ENCODE assay signal across 23 cellular contexts in genomic region chr11:86499723-86500129, GRCh38.
DNase-seq lines count a peak whose midpoint lies in the region; ATAC-seq, FAIRE-seq and TF ChIP-seq lines count a peak whose summit lies in the region.
"Had no signal": no experiment of that assay in that cellular context is flagged by ENCODE, and none has a peak within 500 bp of the region (broad histone marks: within the 10 kb centered on the region; RNA-seq: fewer than 3 reads in every experiment).

No MANE protein-coding gene starts in this region.

- H3K36me3 Mint-ChIP-seq in endodermal cell (ENCODE audit: low read depth) = no peaks in the 10 kb centered on the region
- H3K36me3 Mint-ChIP-seq: activated naive CD8-positive, alpha-beta T cell treated with anti-CD3 and anti-CD28 coated beads for 36 hours had no signal

- WGBS in endodermal cell (ENCODE audit: insufficient coverage in 1 of 2, insufficient read length in 1 of 2), 2 experiments = 69 to 94% methylated on average over 3 to 4 of the region's 4 CpGs
- 21% methylated on average over 4 of the region's 4 CpGs for WGBS in pancreas, 2 donors

- no peak overlapping the region for H3K4me3 Mint-ChIP-seq in endodermal cell
- H3K4me3 Mint-ChIP-seq: activated CD4-positive, alpha-beta T cell treated with anti-CD3 and anti-CD28 coated beads, Interleukin-2, amount 10 ng/mL, durations not matched to agents 7 days and 5 days; activated naive CD8-positive, alpha-beta T cell treated with anti-CD3 and anti-CD28 coated beads for 36 hours; GM23338; nephron progenitor cell had no signal

- no peaks in the 10 kb centered on the region for H3K27me3 Mint-ChIP-seq in endodermal cell (ENCODE audit: insufficient read depth)
- H3K27me3 Mint-ChIP-seq: activated CD4-positive, alpha-beta T cell treated with anti-CD3 and anti-CD28 coated beads, Interleukin-2, amount 10 ng/mL, durations not matched to agents 7 days and 5 days had no signal

- peaks cover 8% of the 10 kb centered on the region for H3K4me1 ChIP-seq in endodermal cell (ENCODE audit: control insufficient read depth, insufficient read depth, low read length)
- peaks cover 0 to 9% (median 3%) of the 10 kb centered on the region in 3 donors for H3K4me1 ChIP-seq in pancreas

- H3K9me3 ChIP-seq in endodermal cell (ENCODE audit: control insufficient read depth, low read length) (no peaks in the 10 kb centered on the region), pancreas (no peaks in the 10 kb centered on the region)
- H3K9me3 ChIP-seq: esophagus squamous epithelium, gastroesophageal sphincter, MG63 had no signal

- peak; percentile 29 for DNase-seq in SIG-M5 treated with dmso at 0.1 percent for 504 hours (lab: John Stamatoyannopoulos, UW; ENCODE audit: unreplicated experiment)
- DNase-seq in SIG-M5 (lab: John Stamatoyannopoulos, UW) = no peak
- peak; percentile 28 for DNase-seq in NCI-H2196 treated with DMSO at 0.1 percent for 48 hours (lab: John Stamatoyannopoulos, UW; ENCODE audit: unreplicated experiment)
- DNase-seq in endodermal cell = no peak
- peak in 2 of 6 donors; percentile 9 to 54 for DNase-seq in pancreas
- no peak for DNase-seq in amniotic stem cell (lab: John Stamatoyannopoulos, UW)
- no peak for DNase-seq in activated CD8-positive, alpha-beta memory T cell treated with anti-CD3 and anti-CD28 coated beads for 24 hours
- DNase-seq in SW 1271 (lab: John Stamatoyannopoulos, UW) = no peak
- DNase-seq: activated CD4-positive, alpha-beta T cell treated with anti-CD3 and anti-CD28 coated beads, Interleukin-2, amount 10 ng/mL, durations not matched to agents 7 days and 5 days; activated CD8-positive, alpha-beta memory T cell treated with anti-CD3 and anti-CD28 coated beads, Interleukin-2, amount 50 U/mL, for 4 hours; activated naive CD8-positive, alpha-beta T cell treated with anti-CD3 and anti-CD28 coated beads for 36 hours; COR-L47; effector memory CD4-positive, alpha-beta T cell; esophagus squamous epithelium; MG63; midbrain; NCI-H2107; nephron progenitor cell; posterior cingulate gyrus; SJCRH30 had no signal

- H3K4me3 ChIP-seq in endodermal cell (ENCODE audit: low read length) (peak overlapping the region; percentile 15), pancreas (no peak overlapping the region)
- H3K4me3 ChIP-seq: esophagus squamous epithelium, gastroesophageal sphincter, GM23338, MG63, SJCRH30 had no signal

- H3K27ac Mint-ChIP-seq in endodermal cell = no peak overlapping the region
- H3K27ac Mint-ChIP-seq: activated CD4-positive, alpha-beta T cell treated with anti-CD3 and anti-CD28 coated beads, Interleukin-2, amount 10 ng/mL, durations not matched to agents 7 days and 5 days; activated naive CD8-positive, alpha-beta T cell treated with anti-CD3 and anti-CD28 coated beads for 36 hours; activated T-helper 2 cell treated with anti-CD3 and anti-CD28 coated beads, Interferon-gamma antibody, Interleukin-2, Interleukin-4, amounts not matched to agents 10 μg/mL and 5 μg/mL and 100 μg/mL, durations not matched to agents 14 hours and 24 hours and 36 hours; GM23338; nephron progenitor cell had no signal

- H3K27ac ChIP-seq in endodermal cell (ENCODE audit: low read depth, low read length) (no peak overlapping the region), pancreas (no peak overlapping the region)
- H3K27ac ChIP-seq: esophagus squamous epithelium, gastroesophageal sphincter, SJCRH30 had no signal

- no peaks in the 10 kb centered on the region for H3K9me3 Mint-ChIP-seq in endodermal cell
- H3K9me3 Mint-ChIP-seq: activated CD4-positive, alpha-beta T cell treated with anti-CD3 and anti-CD28 coated beads, Interleukin-2, amount 10 ng/mL, durations not matched to agents 7 days and 5 days; activated naive CD8-positive, alpha-beta T cell treated with anti-CD3 and anti-CD28 coated beads for 36 hours; activated T-helper 2 cell treated with anti-CD3 and anti-CD28 coated beads, Interferon-gamma antibody, Interleukin-2, Interleukin-4, amounts not matched to agents 10 μg/mL and 5 μg/mL and 100 μg/mL, durations not matched to agents 14 hours and 24 hours and 36 hours; GM23338; nephron progenitor cell had no signal

- H3K36me3 ChIP-seq in endodermal cell (ENCODE audit: control insufficient read depth, insufficient read depth, low read length) (no peaks in the 10 kb centered on the region), pancreas (no peaks in the 10 kb centered on the region)
- H3K36me3 ChIP-seq: MG63, SJCRH30 had no signal

- intact Hi-C loops in pancreas (cut with DNase I) = no loop called here

- H3K9ac ChIP-seq in endodermal cell (ENCODE audit: extremely low read depth, low read length, poor library complexity, severe bottlenecking) = no peak overlapping the region

- TF ChIP-seq CTCF in endodermal cell (conservative IDR thresholded peaks at IDR 0.05) = no peak
- TF ChIP-seq CTCF in pancreas (IDR thresholded peaks at IDR 0.05) = no peak

- peak; percentile 71 to 89 (median 78) for ATAC-seq in pancreas
- ATAC-seq: gastroesophageal sphincter, GM23338 had no signal

- H3K27me3 ChIP-seq in endodermal cell (ENCODE audit: control insufficient read depth, insufficient read depth, low read length, poor library complexity, severe bottlenecking) (no peaks in the 10 kb centered on the region), pancreas (no peaks in the 10 kb centered on the region)
- H3K27me3 ChIP-seq: esophagus squamous epithelium, gastroesophageal sphincter, MG63, SJCRH30 had no signal

- peaks cover 4% of the 10 kb centered on the region for H3K4me1 Mint-ChIP-seq in endodermal cell

- FAIRE-seq in pancreas (lab: Jason Lieb, UNC) = no peak

Comparison
In these comparisons a context has a peak if more than half of its experiments do, and no peak if none do; other contexts are left out.
1. DNase-seq: peak in SIG-M5 treated with dmso at 0.1 percent for 504 hours (single experiment) and NCI-H2196 treated with DMSO at 0.1 percent for 48 hours (single experiment); none in SIG-M5 (single experiment), endodermal cell (single experiment), amniotic stem cell (single experiment), activated CD8-positive, alpha-beta memory T cell treated with anti-CD3 and anti-CD28 coated beads for 24 hours (single experiment) and SW 1271 (0 of 2).